1 cellular context compared by ENCODE assay signal in genomic region chr13:41503386-41503785, GRCh38.
TF ChIP-seq lines count a peak whose summit lies in the region.

No MANE protein-coding gene starts in this region.

TF ChIP-seq in IMR-90, 13 proteins besides CTCF, POLR2A, EP300 and RAD21 (continued from another document):
- no peak for TF ChIP-seq CHD1 (IDR thresholded peaks at IDR 0.05; ENCODE audit: low read depth, low read length)
- no peak for TF ChIP-seq BHLHE40 (IDR thresholded peaks at IDR 0.05; ENCODE audit: low read depth, low read length)
- TF ChIP-seq SMC3 (IDR thresholded peaks at IDR 0.05; ENCODE audit: low read depth, low read length): no peak
- no peak for TF ChIP-seq MAZ (IDR thresholded peaks at IDR 0.05; ENCODE audit: borderline replicate concordance, low read depth, low read length)
- TF ChIP-seq MAFK (IDR thresholded peaks at IDR 0.05; ENCODE audit: low read depth, low read length): no peak
